Comparison of ENCODE assay signal across 8 cellular contexts in genomic region chr7:120858299-120858636, GRCh38. TPM values are rescaled to one million over a fixed set of nuclear protein-coding genes. Genes with fewer than 3 reads are reported as not detected.
DNase-seq lines count a peak whose midpoint lies in the region; ATAC-seq and TF ChIP-seq lines count a peak whose summit lies in the region.

No MANE protein-coding gene starts in this region.

- in situ Hi-C loops in KBM-7 (cut with MboI; ENCODE audit: low pct_unique_long_range_greater_than_20kb, low sequenced_read_pairs): no loop called here

- WGBS in psoas muscle, 3 donors: 5 to 10% (median 8%) methylated on average over 4 of the region's 4 CpGs

- DNase-seq in SJCRH30 (no peak), fibroblast of the aortic adventitia (ENCODE audit: low read depth) (peak; percentile 23), psoas muscle (no peak), KBM-7 (no peak), RWPE1 (ENCODE audit: low spot score) (no peak), NCI-H2227 treated with DMSO at 0.1 percent for 48 hours (lab: John Stamatoyannopoulos, UW) (no peak)
- no peak for DNase-seq in activated effector memory CD4-positive, alpha-beta T cell treated with Interleukin-2 at 50 U/mL for 16 hours

- no peaks in the 10 kb centered on the region for H3K27me3 ChIP-seq in SJCRH30
- H3K27me3 ChIP-seq in psoas muscle (ENCODE audit: insufficient read depth in 3 of 3, low read length in 2 of 3): no peaks in the 10 kb centered on the region

- H3K4me1 ChIP-seq in SJCRH30: peaks cover 37% of the 10 kb centered on the region
- H3K4me1 ChIP-seq in psoas muscle: no peaks in the 10 kb centered on the region

- H3K36me3 ChIP-seq in SJCRH30 (peaks cover 24% of the 10 kb centered on the region), psoas muscle (ENCODE audit: insufficient read depth in 1 of 2, low read depth in 1 of 2) (no peaks in the 10 kb centered on the region)

- peak overlapping the region; percentile 97 for H3K27ac ChIP-seq in SJCRH30
- H3K27ac ChIP-seq in psoas muscle: peak overlapping the region; percentile 83
- H3K27ac ChIP-seq in RWPE1: no peak overlapping the region

- POLR2A ChIA-PET in RWPE1 (lab: Yijun Ruan, JAX; ENCODE audit: low non-redundant PET): no interaction called here

- H3K9me3 ChIP-seq in SJCRH30 (replicated peaks) (no peaks in the 10 kb centered on the region), psoas muscle (no peaks in the 10 kb centered on the region)

- ATAC-seq in GM18868 (IDR thresholded peaks at IDR 0.05; ENCODE audit: unreplicated experiment) (peak; percentile 1), psoas muscle (peak in 1 of 4 donors; percentile 13)

- CTCF ChIA-PET in RWPE1 (lab: Yijun Ruan, JAX): interaction anchor here (0.6 kb wide), 1 partner anchor 52 kb away, joined by 3 read pairs; no protein-coding TSS in a partner anchor

- intact Hi-C loops in psoas muscle (cut with DNase I): loop anchor here in 1 of 2 donors (2.0 to 5.0 kb wide), 2 partner anchors 51 to 91 kb away; no protein-coding TSS in a partner anchor

- peak overlapping the region; percentile 89 for H3K4me3 ChIP-seq in SJCRH30
- peak overlapping the region; percentile 78 for H3K4me3 ChIP-seq in fibroblast of the aortic adventitia (ENCODE audit: low read depth, low read length)
- H3K4me3 ChIP-seq in psoas muscle: peak overlapping the region; percentile 83

- TF ChIP-seq CTCF in fibroblast of the aortic adventitia (IDR thresholded peaks at IDR 0.05; ENCODE audit: insufficient read depth, low read length) (no peak), psoas muscle (IDR thresholded peaks at IDR 0.05) (no peak), RWPE1 (conservative IDR thresholded peaks at IDR 0.05; ENCODE audit: low read depth) (no peak)

RNA-seq across cellular contexts. Expression of gene TSPAN12, which starts 0.3 kb away (rescaled TPM):
- 114 and 123 TPM in 2 replicates for total RNA-seq in SJCRH30 (2014; rRNA removed; shearing (Covaris generic))
- total RNA-seq in fibroblast of the aortic adventitia (ENCODE audit: low replicate concordance) (1.5 and 5.6 TPM in 2 replicates), psoas muscle (1 to 10 TPM; 1.6 to 3.8 (median 2.5) TPM)
- polyA plus RNA-seq in psoas muscle: 1 to 10 TPM; 1.5 to 2.3 (median 2.3) TPM

Comparison
In these comparisons a context has a peak if more than half of its experiments do, and no peak if none do; other contexts are left out.
1. RNA of gene TSPAN12, which starts 0.3 kb away (total RNA-seq): 114 to 123 TPM in SJCRH30; 1.6 to 3.8 TPM in psoas muscle and 1.5 to 5.6 TPM in fibroblast of the aortic adventitia; every median in the first group is over 10 times any median in the second.
2. Peak in every context shown above with its lines, with median percentiles within 50 percentile points of each other: H3K4me3 ChIP-seq.